ENCODE assay signal across 19 cellular contexts in genomic region chr4:147791870-147792269, GRCh38. TPM values are rescaled to one million over a fixed set of nuclear protein-coding genes. Genes with fewer than 3 reads are reported as not detected.
DNase-seq lines count a peak whose midpoint lies in the region; ATAC-seq, FAIRE-seq and TF ChIP-seq lines count a peak whose summit lies in the region.
"Had no signal": no experiment of that assay in that cellular context is flagged by ENCODE, and none has a peak within 500 bp of the region (broad histone marks: within the 10 kb centered on the region; RNA-seq: fewer than 3 reads in every experiment).

No MANE protein-coding gene starts in this region.

- POLR2A ChIA-PET in activated CD4-positive, alpha-beta T cell treated with anti-CD3 and anti-CD28 coated beads for 36 hours (lab: Charles Lee), result interaction anchor here (1.1 kb wide), 1 partner anchor 108 kb away, joined by 3 read pairs; the partner anchor contains the start of gene PRMT9
- POLR2A ChIA-PET in naive thymus-derived CD4-positive, alpha-beta T cell (lab: Charles Lee), result no interaction called here

- no peak for ATAC-seq in activated CD4-positive, alpha-beta T cell treated with anti-CD3 and anti-CD28 coated beads for 36 hours
- ATAC-seq in naive thymus-derived CD4-positive, alpha-beta T cell, result no peak
- ATAC-seq: sciatic nerve, upper lobe of right lung had no signal

- no peak for DNase-seq in activated CD4-positive, alpha-beta T cell treated with anti-CD3 and anti-CD28 coated beads for 36 hours
- no peak for DNase-seq in activated CD4-positive, alpha-beta T cell treated with anti-CD3 and anti-CD28 coated beads for 1 hour
- no peak for DNase-seq in HTR-8/SVneo (ENCODE audit: insufficient read length, low spot score)
- DNase-seq in activated naive CD8-positive, alpha-beta T cell treated with anti-CD3 and anti-CD28 coated beads for 36 hours, result no peak
- no peak for DNase-seq in naive thymus-derived CD4-positive, alpha-beta T cell
- no peak for DNase-seq in AML-193 (lab: John Stamatoyannopoulos, UW)
- DNase-seq in GM10266 (ENCODE audit: extremely low spot score), result no peak
- DNase-seq in RKO (ENCODE audit: low spot score), result no peak
- DNase-seq: amniotic stem cell; COR-L47; NCI-H1930; NCI-H69; SHP77 treated with DMSO at 0.1 percent for 48 hours; stimulated activated CD4-positive, alpha-beta T cell treated with anti-CD3 and anti-CD28 coated beads, Interleukin-4, amount 100 ng/mL, for 1 hour; upper lobe of right lung had no signal

- no peaks in the 10 kb centered on the region for H3K27me3 ChIP-seq in naive thymus-derived CD4-positive, alpha-beta T cell (ENCODE audit: control insufficient read depth in 2 of 2, insufficient read depth in 2 of 2, low read length in 2 of 2)
- H3K27me3 ChIP-seq: neutrophil, upper lobe of right lung had no signal

- no peaks in the 10 kb centered on the region for H3K9me3 ChIP-seq in naive thymus-derived CD4-positive, alpha-beta T cell (ENCODE audit: control insufficient read depth in 2 of 3, low read length in 3 of 3)
- H3K9me3 ChIP-seq: neutrophil, upper lobe of right lung had no signal

- no peak for TF ChIP-seq CTCF in GM10266 (IDR thresholded peaks at IDR 0.05; ENCODE audit: control insufficient read depth, insufficient read depth, low read depth, missing control alignments)

- CTCF ChIA-PET in activated CD4-positive, alpha-beta T cell treated with anti-CD3 and anti-CD28 coated beads for 36 hours (lab: Charles Lee), result interaction anchor here (1.3 kb wide), 1 partner anchor 24 kb away, joined by 3 read pairs; no protein-coding TSS in a partner anchor
- CTCF ChIA-PET in naive thymus-derived CD4-positive, alpha-beta T cell (lab: Charles Lee), result no interaction called here

- intact Hi-C loops in activated CD4-positive, alpha-beta T cell treated with anti-CD3 and anti-CD28 coated beads for 36 hours (cut with DNase I, micrococcal nuclease), result loop anchor here in 1 of 2 experiments (2.0 kb wide), 1 partner anchor 59 kb away; the partner anchor contains the start of gene ARHGAP10
- intact Hi-C loops in naive thymus-derived CD4-positive, alpha-beta T cell (cut with micrococcal nuclease), result loop anchor here in 1 of 2 donors (2.0 kb wide), 1 partner anchor 59 kb away; the partner anchor contains the start of gene ARHGAP10

- no peaks in the 10 kb centered on the region for H3K27me3 Mint-ChIP-seq in activated CD4-positive, alpha-beta T cell treated with anti-CD3 and anti-CD28 coated beads for 36 hours
- H3K27me3 Mint-ChIP-seq in activated naive CD8-positive, alpha-beta T cell treated with anti-CD3 and anti-CD28 coated beads for 36 hours, result no peaks in the 10 kb centered on the region
- no peaks in the 10 kb centered on the region for H3K27me3 Mint-ChIP-seq in naive thymus-derived CD4-positive, alpha-beta T cell

- peak overlapping the region; percentile 70 for H3K4me3 Mint-ChIP-seq in activated CD4-positive, alpha-beta T cell treated with anti-CD3 and anti-CD28 coated beads for 36 hours
- H3K4me3 Mint-ChIP-seq in activated naive CD8-positive, alpha-beta T cell treated with anti-CD3 and anti-CD28 coated beads for 36 hours, result no peak overlapping the region
- H3K4me3 Mint-ChIP-seq in naive thymus-derived CD4-positive, alpha-beta T cell, result peak overlapping the region; percentile 42 to 90 (median 84)

- H3K4me3 ChIP-seq in naive thymus-derived CD4-positive, alpha-beta T cell (ENCODE audit: low read length), result peak overlapping the region; percentile 56
- H3K4me3 ChIP-seq: coronary artery, upper lobe of right lung had no signal

- H3K36me3 ChIP-seq in naive thymus-derived CD4-positive, alpha-beta T cell (ENCODE audit: control insufficient read depth in 2 of 3, insufficient read depth in 3 of 3, low read length in 3 of 3), result no peaks in the 10 kb centered on the region
- H3K36me3 ChIP-seq: neutrophil, upper lobe of right lung had no signal

- H3K36me3 Mint-ChIP-seq in activated CD4-positive, alpha-beta T cell treated with anti-CD3 and anti-CD28 coated beads for 36 hours (ENCODE audit: low read depth), result no peaks in the 10 kb centered on the region
- no peaks in the 10 kb centered on the region for H3K36me3 Mint-ChIP-seq in activated naive CD8-positive, alpha-beta T cell treated with anti-CD3 and anti-CD28 coated beads for 36 hours
- peaks cover 0 to 2% (median 0%) of the 10 kb centered on the region in 5 donors for H3K36me3 Mint-ChIP-seq in naive thymus-derived CD4-positive, alpha-beta T cell

- H3K4me1 Mint-ChIP-seq in activated CD4-positive, alpha-beta T cell treated with anti-CD3 and anti-CD28 coated beads for 36 hours, result peaks cover 41% of the 10 kb centered on the region
- H3K4me1 Mint-ChIP-seq in activated naive CD8-positive, alpha-beta T cell treated with anti-CD3 and anti-CD28 coated beads for 36 hours, result peaks cover 38% of the 10 kb centered on the region
- peaks cover 9 to 41% (median 25%) of the 10 kb centered on the region in 7 donors for H3K4me1 Mint-ChIP-seq in naive thymus-derived CD4-positive, alpha-beta T cell

- no peaks in the 10 kb centered on the region for H3K9me3 Mint-ChIP-seq in activated CD4-positive, alpha-beta T cell treated with anti-CD3 and anti-CD28 coated beads for 36 hours (ENCODE audit: low read depth)
- peaks cover 1% of the 10 kb centered on the region for H3K9me3 Mint-ChIP-seq in activated naive CD8-positive, alpha-beta T cell treated with anti-CD3 and anti-CD28 coated beads for 36 hours
- H3K9me3 Mint-ChIP-seq in naive thymus-derived CD4-positive, alpha-beta T cell, result no peaks in the 10 kb centered on the region

- peak overlapping the region; percentile 69 for H3K27ac ChIP-seq in naive thymus-derived CD4-positive, alpha-beta T cell (ENCODE audit: low read depth, low read length)
- H3K27ac ChIP-seq: coronary artery, neutrophil, upper lobe of right lung had no signal

- peak; percentile 57 for FAIRE-seq in HTR-8/SVneo (lab: Jason Lieb, UNC)
- FAIRE-seq: A204.1 had no signal

- H3K27ac Mint-ChIP-seq in activated CD4-positive, alpha-beta T cell treated with anti-CD3 and anti-CD28 coated beads for 36 hours, result no peak overlapping the region
- peak overlapping the region; percentile 78 for H3K27ac Mint-ChIP-seq in activated naive CD8-positive, alpha-beta T cell treated with anti-CD3 and anti-CD28 coated beads for 36 hours
- H3K27ac Mint-ChIP-seq in naive thymus-derived CD4-positive, alpha-beta T cell, result peak overlapping the region; percentile 21 to 90 (median 84)

- peaks cover 0 to 11% of the 10 kb centered on the region in 2 donors for H3K4me1 ChIP-seq in naive thymus-derived CD4-positive, alpha-beta T cell (ENCODE audit: control insufficient read depth in 2 of 2, insufficient read depth in 2 of 2, low read length in 2 of 2)

RNA-seq across cellular contexts. Expression of gene ARHGAP10, which starts 60.0 kb away (rescaled TPM):
- total RNA-seq in activated CD4-positive, alpha-beta T cell treated with anti-CD3 and anti-CD28 coated beads for 36 hours, result 1 to 10 TPM; 6.1 to 6.2 TPM
- 1 to 10 TPM; 5.8 to 6.1 TPM for total RNA-seq in activated naive CD8-positive, alpha-beta T cell treated with anti-CD3 and anti-CD28 coated beads for 36 hours
- 1 to 10 TPM; 2.9 to 8.5 (median 3.2) TPM for total RNA-seq in naive thymus-derived CD4-positive, alpha-beta T cell
- 1 to 10 TPM; 1.9 to 2.5 TPM for polyA plus RNA-seq in naive thymus-derived CD4-positive, alpha-beta T cell
